1 cellular context compared by ENCODE assay signal in the genomic region with DNA sequence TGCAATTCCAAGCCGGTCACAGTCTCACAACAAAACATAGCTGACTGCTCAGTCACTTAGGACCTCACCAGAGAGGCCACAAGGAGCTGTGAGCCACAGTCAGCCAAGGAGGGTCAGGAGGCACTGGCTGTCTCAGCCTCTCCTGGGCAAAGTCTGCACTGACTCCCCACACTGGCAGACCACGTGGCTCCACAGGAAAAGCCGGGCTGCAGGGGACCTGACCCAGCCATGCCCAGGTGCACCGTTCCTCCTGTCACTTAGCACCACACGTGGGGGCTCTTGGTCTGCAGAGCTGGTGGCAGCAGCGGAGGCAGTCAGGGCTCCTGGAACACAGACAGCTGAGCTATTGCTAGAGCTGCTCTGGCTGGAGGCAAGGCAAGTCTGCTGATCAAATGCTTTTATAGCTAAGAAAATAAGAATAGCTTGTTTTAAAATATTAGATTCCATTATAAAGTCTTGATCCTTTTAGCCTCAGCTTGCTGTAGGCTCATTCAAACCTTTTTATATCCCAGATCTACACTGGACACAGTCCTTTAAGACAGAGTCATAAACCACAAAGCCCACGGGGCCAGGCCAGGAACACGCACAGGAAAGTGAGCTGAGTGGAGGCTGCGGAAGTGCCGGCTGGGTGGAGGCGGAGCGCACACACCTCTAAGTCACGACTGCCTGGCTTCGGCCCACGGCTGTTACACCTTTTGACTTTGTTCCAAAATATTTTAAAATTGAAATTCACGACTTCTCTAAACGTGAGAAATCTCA.
TF ChIP-seq lines count a peak whose summit lies in the region.

No MANE protein-coding gene starts in this region.

TF ChIP-seq in GM23338, 12 proteins besides CTCF, POLR2A, EP300 and RAD21 (continued from another document):
- TF ChIP-seq, protein P1, sequence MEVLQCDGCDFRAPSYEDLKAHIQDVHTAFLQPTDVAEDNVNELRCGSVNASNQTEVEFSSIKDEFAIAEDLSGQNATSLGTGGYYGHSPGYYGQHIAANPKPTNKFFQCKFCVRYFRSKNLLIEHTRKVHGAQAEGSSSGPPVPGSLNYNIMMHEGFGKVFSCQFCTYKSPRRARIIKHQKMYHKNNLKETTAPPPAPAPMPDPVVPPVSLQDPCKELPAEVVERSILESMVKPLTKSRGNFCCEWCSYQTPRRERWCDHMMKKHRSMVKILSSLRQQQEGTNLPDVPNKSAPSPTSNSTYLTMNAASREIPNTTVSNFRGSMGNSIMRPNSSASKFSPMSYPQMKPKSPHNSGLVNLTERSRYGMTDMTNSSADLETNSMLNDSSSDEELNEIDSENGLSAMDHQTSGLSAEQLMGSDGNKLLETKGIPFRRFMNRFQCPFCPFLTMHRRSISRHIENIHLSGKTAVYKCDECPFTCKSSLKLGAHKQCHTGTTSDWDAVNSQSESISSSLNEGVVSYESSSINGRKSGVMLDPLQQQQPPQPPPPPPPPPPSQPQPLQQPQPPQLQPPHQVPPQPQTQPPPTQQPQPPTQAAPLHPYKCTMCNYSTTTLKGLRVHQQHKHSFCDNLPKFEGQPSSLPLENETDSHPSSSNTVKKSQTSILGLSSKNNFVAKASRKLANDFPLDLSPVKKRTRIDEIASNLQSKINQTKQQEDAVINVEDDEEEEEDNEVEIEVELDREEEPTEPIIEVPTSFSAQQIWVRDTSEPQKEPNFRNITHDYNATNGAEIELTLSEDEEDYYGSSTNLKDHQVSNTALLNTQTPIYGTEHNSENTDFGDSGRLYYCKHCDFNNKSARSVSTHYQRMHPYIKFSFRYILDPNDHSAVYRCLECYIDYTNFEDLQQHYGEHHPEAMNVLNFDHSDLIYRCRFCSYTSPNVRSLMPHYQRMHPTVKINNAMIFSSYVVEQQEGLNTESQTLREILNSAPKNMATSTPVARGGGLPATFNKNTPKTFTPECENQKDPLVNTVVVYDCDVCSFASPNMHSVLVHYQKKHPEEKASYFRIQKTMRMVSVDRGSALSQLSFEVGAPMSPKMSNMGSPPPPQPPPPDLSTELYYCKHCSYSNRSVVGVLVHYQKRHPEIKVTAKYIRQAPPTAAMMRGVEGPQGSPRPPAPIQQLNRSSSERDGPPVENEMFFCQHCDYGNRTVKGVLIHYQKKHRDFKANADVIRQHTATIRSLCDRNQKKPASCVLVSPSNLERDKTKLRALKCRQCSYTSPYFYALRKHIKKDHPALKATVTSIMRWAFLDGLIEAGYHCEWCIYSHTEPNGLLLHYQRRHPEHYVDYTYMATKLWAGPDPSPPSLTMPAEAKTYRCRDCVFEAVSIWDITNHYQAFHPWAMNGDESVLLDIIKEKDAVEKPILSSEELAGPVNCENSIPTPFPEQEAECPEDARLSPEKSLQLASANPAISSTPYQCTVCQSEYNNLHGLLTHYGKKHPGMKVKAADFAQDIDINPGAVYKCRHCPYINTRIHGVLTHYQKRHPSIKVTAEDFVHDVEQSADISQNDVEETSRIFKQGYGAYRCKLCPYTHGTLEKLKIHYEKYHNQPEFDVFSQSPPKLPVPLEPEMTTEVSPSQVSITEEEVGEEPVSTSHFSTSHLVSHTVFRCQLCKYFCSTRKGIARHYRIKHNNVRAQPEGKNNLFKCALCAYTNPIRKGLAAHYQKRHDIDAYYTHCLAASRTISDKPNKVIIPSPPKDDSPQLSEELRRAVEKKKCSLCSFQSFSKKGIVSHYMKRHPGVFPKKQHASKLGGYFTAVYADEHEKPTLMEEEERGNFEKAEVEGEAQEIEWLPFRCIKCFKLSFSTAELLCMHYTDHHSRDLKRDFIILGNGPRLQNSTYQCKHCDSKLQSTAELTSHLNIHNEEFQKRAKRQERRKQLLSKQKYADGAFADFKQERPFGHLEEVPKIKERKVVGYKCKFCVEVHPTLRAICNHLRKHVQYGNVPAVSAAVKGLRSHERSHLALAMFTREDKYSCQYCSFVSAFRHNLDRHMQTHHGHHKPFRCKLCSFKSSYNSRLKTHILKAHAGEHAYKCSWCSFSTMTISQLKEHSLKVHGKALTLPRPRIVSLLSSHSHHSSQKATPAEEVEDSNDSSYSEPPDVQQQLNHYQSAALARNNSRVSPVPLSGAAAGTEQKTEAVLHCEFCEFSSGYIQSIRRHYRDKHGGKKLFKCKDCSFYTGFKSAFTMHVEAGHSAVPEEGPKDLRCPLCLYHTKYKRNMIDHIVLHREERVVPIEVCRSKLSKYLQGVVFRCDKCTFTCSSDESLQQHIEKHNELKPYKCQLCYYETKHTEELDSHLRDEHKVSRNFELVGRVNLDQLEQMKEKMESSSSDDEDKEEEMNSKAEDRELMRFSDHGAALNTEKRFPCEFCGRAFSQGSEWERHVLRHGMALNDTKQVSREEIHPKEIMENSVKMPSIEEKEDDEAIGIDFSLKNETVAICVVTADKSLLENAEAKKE (CRISPR knock-in tag; IDR thresholded peaks at IDR 0.05), result no peak
- TF ChIP-seq STAT1 (IDR thresholded peaks at IDR 0.05; ENCODE audit: unreplicated experiment) (no peak), ZNF331 (CRISPR knock-in tag; IDR thresholded peaks at IDR 0.05; ENCODE audit: low read depth) (no peak)
